Comparison of ENCODE assay signal across 35 cellular contexts in genomic region chr13:97692628-97693027, GRCh38.
"Had no signal": no experiment of that assay in that cellular context is flagged by ENCODE, and none has a peak within 500 bp of the region (broad histone marks: within the 10 kb centered on the region; RNA-seq: fewer than 3 reads in every experiment).

No MANE protein-coding gene starts in this region.

- DNase-seq: Kasumi-1, MG63, MM.1S, MV-4-11, NCI-H1048, NCI-H1092, NCI-H1092 treated with DMSO at 0.1 percent for 48 hours, NCI-H1105, NCI-H1105 treated with DMSO at 0.1 percent for 48 hours, NCI-H1417, NCI-H1417 treated with DMSO at 0.1 percent for 48 hours, NCI-H1436, NCI-H1436 treated with DMSO at 0.1 percent for 48 hours, NCI-H146, NCI-H1694, NCI-H1694 treated with DMSO at 0.1 percent for 48 hours, NCI-H187, NCI-H187 treated with DMSO at 0.1 percent for 48 hours, NCI-H1930, NCI-H2029, NCI-H2029 treated with DMSO at 0.1 percent for 48 hours, NCI-H2081, NCI-H2081 treated with DMSO at 0.1 percent for 48 hours, NCI-H2107, NCI-H2171, NCI-H2171 treated with DMSO at 0.1 percent for 48 hours, NCI-H2227 treated with DMSO at 0.1 percent for 48 hours, NCI-H226, NCI-H345, NCI-H446, NCI-H446 treated with DMSO at 0.1 percent for 48 hours, NCI-H510A, NCI-H510A treated with DMSO at 0.1 percent for 48 hours, NCI-H524, NCI-H524 treated with DMSO at 0.1 percent for 48 hours had no signal

- H3K9me3 ChIP-seq: MG63 had no signal

- H3K4me3 ChIP-seq: MG63 had no signal

- H3K27me3 ChIP-seq: MG63 had no signal

- H3K36me3 ChIP-seq: MG63 had no signal
